In genomic region chr1:54696262-54696661, GRCh38 we compare ENCODE assay signal across 34 cellular contexts. TPM values are rescaled to one million over a fixed set of nuclear protein-coding genes. Genes with fewer than 3 reads are reported as not detected.
"Had no signal": no experiment of that assay in that cellular context is flagged by ENCODE, and none has a peak within 500 bp of the region (broad histone marks: within the 10 kb centered on the region; RNA-seq: fewer than 3 reads in every experiment).

No MANE protein-coding gene starts in this region.

- ATAC-seq: activated CD8-positive, alpha-beta T cell treated with anti-CD3 and anti-CD28 coated beads for 36 hours; body of pancreas; WTC11 had no signal

- DNase-seq: activated CD4-positive, alpha-beta T cell treated with anti-CD3 and anti-CD28 coated beads for 1 hour; activated CD4-positive, alpha-beta T cell treated with anti-CD3 and anti-CD28 coated beads for 4 hours; activated CD4-positive, alpha-beta T cell treated with anti-CD3 and anti-CD28 coated beads, Interleukin-2, amount 10 ng/mL, durations not matched to agents 7 days and 5 days; activated CD4-positive, alpha-beta T cell treated with anti-CD3 and anti-CD28 coated beads, Interleukin-2, amount 50 U/mL, for 48 hours; activated CD4-positive, CD25-positive, alpha-beta regulatory T cell; activated CD8-positive, alpha-beta memory T cell treated with anti-CD3 and anti-CD28 coated beads, Interleukin-2, amount 50 U/mL, for 4 hours; activated CD8-positive, alpha-beta T cell treated with anti-CD3 and anti-CD28 coated beads for 36 hours; activated effector memory CD4-positive, alpha-beta T cell treated with anti-CD3 and anti-CD28 coated beads, Interleukin-2, amount 50 U/mL, for 16 hours; activated gamma-delta T cell treated with Interleukin-2 at 50 U/mL for 16 hours; activated naive CD4-positive, alpha-beta T cell; activated naive CD4-positive, alpha-beta T cell treated with anti-CD3 and anti-CD28 coated beads for 36 hours; activated naive CD4-positive, alpha-beta T cell treated with anti-CD3 and anti-CD28 coated beads, Interleukin-2, amount 50 U/mL, for 16 hours; activated naive CD8-positive, alpha-beta T cell treated with anti-CD3 and anti-CD28 coated beads for 36 hours; activated T-cell treated with anti-CD3 and anti-CD28 coated beads for 4 hours; activated T-cell treated with anti-CD3 and anti-CD28 coated beads, Interleukin-2, amount 50 U/mL, for 1 hour; activated T-cell treated with anti-CD3 and anti-CD28 coated beads, Interleukin-2, amount 50 U/mL, for 4 hours; activated T-cell treated with anti-CD3 and anti-CD28 coated beads, Interleukin-2, amount 50 U/mL, for 72 hours; adrenal gland; amniotic stem cell; aorta; body of pancreas; brain microvascular endothelial cell; central memory CD4-positive, alpha-beta T cell; SW 1271; T-helper 1 cell; T-helper 2 cell; T-helper 9 cell; WERI-Rb-1 had no signal

- H3K4me3 Mint-ChIP-seq: activated CD4-positive, alpha-beta T cell treated with anti-CD3 and anti-CD28 coated beads, Interleukin-2, amount 10 ng/mL, durations not matched to agents 7 days and 5 days; activated CD8-positive, alpha-beta T cell treated with anti-CD3 and anti-CD28 coated beads for 36 hours; activated naive CD4-positive, alpha-beta T cell treated with anti-CD3 and anti-CD28 coated beads for 36 hours; activated naive CD8-positive, alpha-beta T cell treated with anti-CD3 and anti-CD28 coated beads for 36 hours; activated T-cell treated with anti-CD3 and anti-CD28 coated beads, Interleukin-2, amount 50 U/mL, for 4 hours; activated T-cell treated with anti-CD3 and anti-CD28 coated beads, Interleukin-2, amount 50 U/mL, for 72 hours; T-helper 1 cell treated with Interleukin-12 subunit alpha and Interleukin-12 subunit beta and Interleukin-4 antibody, amounts not matched to agents 30 μg/mL and 1 μg/mL, for 36 hours; T-helper 2 cell treated with Interferon-gamma antibody and Interleukin-4, amounts not matched to agents 5 μg/mL and 100 μg/mL, for 36 hours; WTC11 had no signal

- H3K27ac Mint-ChIP-seq: activated CD4-positive, alpha-beta T cell treated with anti-CD3 and anti-CD28 coated beads, Interleukin-2, amount 10 ng/mL, durations not matched to agents 7 days and 5 days; activated CD8-positive, alpha-beta T cell treated with anti-CD3 and anti-CD28 coated beads for 36 hours; activated naive CD4-positive, alpha-beta T cell treated with anti-CD3 and anti-CD28 coated beads for 36 hours; activated naive CD4-positive, alpha-beta T cell treated with anti-CD3 and anti-CD28 coated beads, Interleukin-2, amount 50 U/mL, for 72 hours; activated naive CD8-positive, alpha-beta T cell treated with anti-CD3 and anti-CD28 coated beads for 36 hours; activated T-cell treated with anti-CD3 and anti-CD28 coated beads, Interleukin-2, amount 50 U/mL, for 72 hours; T-helper 1 cell treated with Interleukin-12 subunit alpha and Interleukin-12 subunit beta and Interleukin-4 antibody, amounts not matched to agents 30 μg/mL and 1 μg/mL, for 36 hours; T-helper 2 cell treated with Interferon-gamma antibody and Interleukin-4, amounts not matched to agents 5 μg/mL and 100 μg/mL, for 36 hours; WTC11 had no signal

- H3K9me3 Mint-ChIP-seq: activated CD4-positive, alpha-beta T cell treated with anti-CD3 and anti-CD28 coated beads, Interleukin-2, amount 10 ng/mL, durations not matched to agents 7 days and 5 days; activated CD8-positive, alpha-beta T cell treated with anti-CD3 and anti-CD28 coated beads for 36 hours; activated naive CD4-positive, alpha-beta T cell treated with anti-CD3 and anti-CD28 coated beads for 36 hours; activated naive CD4-positive, alpha-beta T cell treated with anti-CD3 and anti-CD28 coated beads, Interleukin-2, amount 50 U/mL, for 72 hours; activated naive CD8-positive, alpha-beta T cell treated with anti-CD3 and anti-CD28 coated beads for 36 hours; activated T-cell treated with anti-CD3 and anti-CD28 coated beads, Interleukin-2, amount 50 U/mL, for 4 hours; activated T-cell treated with anti-CD3 and anti-CD28 coated beads, Interleukin-2, amount 50 U/mL, for 72 hours; T-helper 1 cell treated with Interleukin-12 subunit alpha and Interleukin-12 subunit beta and Interleukin-4 antibody, amounts not matched to agents 30 μg/mL and 1 μg/mL, for 36 hours; T-helper 2 cell treated with Interferon-gamma antibody and Interleukin-4, amounts not matched to agents 5 μg/mL and 100 μg/mL, for 36 hours; WTC11 had no signal

- H3K36me3 Mint-ChIP-seq: activated naive CD4-positive, alpha-beta T cell treated with anti-CD3 and anti-CD28 coated beads, Interleukin-2, amount 50 U/mL, for 72 hours; activated naive CD8-positive, alpha-beta T cell treated with anti-CD3 and anti-CD28 coated beads for 36 hours; WTC11 had no signal

- H3K4me1 Mint-ChIP-seq: activated CD4-positive, alpha-beta T cell treated with anti-CD3 and anti-CD28 coated beads, Interleukin-2, amount 10 ng/mL, durations not matched to agents 7 days and 5 days; WTC11 had no signal

- H3K27me3 Mint-ChIP-seq: activated naive CD8-positive, alpha-beta T cell treated with anti-CD3 and anti-CD28 coated beads for 36 hours had no signal

RNA-seq across cellular contexts. Expression of gene MROH7, which starts 54.7 kb away (rescaled TPM):
- total RNA-seq: activated CD8-positive, alpha-beta memory T cell treated with anti-CD3 and anti-CD28 coated beads for 36 hours; astrocyte had no signal
